In the genomic region with DNA sequence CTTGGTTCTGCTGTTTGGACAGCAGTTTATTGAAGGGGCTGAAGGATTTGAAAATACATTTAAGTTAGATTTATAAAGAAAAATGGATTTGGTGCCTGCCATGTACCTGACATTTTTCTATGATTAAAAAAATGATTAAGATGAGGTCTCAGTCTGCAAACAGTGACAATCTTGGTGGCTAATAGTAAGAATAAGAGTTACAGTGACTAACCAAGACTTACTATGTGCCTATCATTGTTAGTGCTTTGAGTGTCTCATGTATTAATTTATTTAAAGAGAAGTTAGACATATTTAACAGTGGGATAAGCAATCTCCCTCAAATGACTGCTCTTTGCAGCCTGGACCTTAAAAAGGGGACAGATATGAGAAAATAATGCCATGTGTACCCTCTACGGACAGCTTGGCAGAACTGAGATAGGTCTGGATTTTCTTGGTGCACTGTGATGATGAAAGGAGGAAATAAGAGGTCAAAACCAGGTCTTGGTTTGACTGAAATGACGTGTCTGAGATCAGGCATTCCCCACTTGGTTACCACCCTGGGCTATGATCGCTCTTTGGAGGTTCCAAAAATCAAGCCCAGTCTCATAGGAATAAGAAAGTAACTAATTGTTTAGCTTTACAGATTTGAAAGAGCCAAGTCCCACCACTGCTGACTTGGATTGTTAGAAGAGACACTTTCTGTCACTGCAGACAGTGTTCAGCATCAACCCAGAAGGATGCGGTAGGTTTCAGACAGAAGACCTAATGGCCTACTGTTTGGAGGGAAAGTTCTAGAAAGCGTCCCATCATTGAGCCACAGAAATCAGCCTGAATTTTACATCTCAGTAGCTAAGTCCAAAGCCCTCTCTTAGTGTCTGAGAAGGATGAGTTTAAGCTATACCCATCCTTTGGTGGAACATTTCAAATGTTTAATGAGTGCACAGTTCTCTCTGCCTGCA, we compare ENCODE assay signal across 8 cellular contexts.
DNase-seq lines count a peak whose midpoint lies in the region; ATAC-seq lines count a peak whose summit lies in the region.

No MANE protein-coding gene starts in this region.

- peak overlapping the region; percentile 91 for H3K4me3 Mint-ChIP-seq in activated naive CD4-positive, alpha-beta T cell treated with anti-CD3 and anti-CD28 coated beads, Interleukin-2, amount 10 ng/mL, durations not matched to agents 7 days and 5 days

- CTCF ChIA-PET in activated naive CD4-positive, alpha-beta T cell treated with anti-CD3 and anti-CD28 coated beads, Interleukin-2, amount 10 ng/mL, durations not matched to agents 7 days and 5 days (lab: Charles Lee) = interaction anchor here (0.6 kb wide), 1 partner anchor 31 kb away, joined by 3 read pairs; no protein-coding TSS in a partner anchor

- peak; percentile 49 for DNase-seq in stimulated activated CD4-positive, alpha-beta T cell treated with anti-CD3 and anti-CD28 coated beads, Interleukin-15, amount 100 ng/mL, for 24 hours
- DNase-seq in stimulated activated CD4-positive, alpha-beta T cell treated with anti-CD3 and anti-CD28 coated beads, Interleukin-12 subunit alpha, Interleukin-12 subunit beta, amount 100 ng/mL, for 4 hours = no peak
- DNase-seq in activated naive CD4-positive, alpha-beta T cell treated with anti-CD3 and anti-CD28 coated beads, Interleukin-2, amount 10 ng/mL, durations not matched to agents 7 days and 5 days = no peak
- peak; percentile 9 for DNase-seq in stimulated activated CD8-positive, alpha-beta memory T cell treated with anti-CD3 and anti-CD28 coated beads, Interleukin-4, amount 100 ng/mL, for 24 hours (ENCODE audit: low read depth)
- DNase-seq in cortex of kidney (lab: John Stamatoyannopoulos, UW) (no peak), putamen (ENCODE audit: low spot score) (no peak)
- no peak for DNase-seq in activated effector memory CD4-positive, alpha-beta T cell treated with anti-CD3 and anti-CD28 coated beads, Interleukin-2, amount 50 U/mL, for 16 hours

- H3K36me3 Mint-ChIP-seq in activated naive CD4-positive, alpha-beta T cell treated with anti-CD3 and anti-CD28 coated beads, Interleukin-2, amount 10 ng/mL, durations not matched to agents 7 days and 5 days = peaks cover 42% of the 10 kb centered on the region

- H3K27ac Mint-ChIP-seq in activated naive CD4-positive, alpha-beta T cell treated with anti-CD3 and anti-CD28 coated beads, Interleukin-2, amount 10 ng/mL, durations not matched to agents 7 days and 5 days = peak overlapping the region; percentile 90

- H3K4me1 Mint-ChIP-seq in activated naive CD4-positive, alpha-beta T cell treated with anti-CD3 and anti-CD28 coated beads, Interleukin-2, amount 10 ng/mL, durations not matched to agents 7 days and 5 days = peaks cover 42% of the 10 kb centered on the region

- peak; percentile 51 for ATAC-seq in HG03103 (IDR thresholded peaks at IDR 0.05; ENCODE audit: low read depth, unreplicated experiment)

- H3K27me3 Mint-ChIP-seq in activated naive CD4-positive, alpha-beta T cell treated with anti-CD3 and anti-CD28 coated beads, Interleukin-2, amount 10 ng/mL, durations not matched to agents 7 days and 5 days = peaks cover 4% of the 10 kb centered on the region

- H3K9me3 Mint-ChIP-seq in activated naive CD4-positive, alpha-beta T cell treated with anti-CD3 and anti-CD28 coated beads, Interleukin-2, amount 10 ng/mL, durations not matched to agents 7 days and 5 days = peaks cover 21% of the 10 kb centered on the region

Comparison
In these comparisons a context has a peak if more than half of its experiments do, and no peak if none do; other contexts are left out.
1. DNase-seq: peak in stimulated activated CD4-positive, alpha-beta T cell treated with anti-CD3 and anti-CD28 coated beads, Interleukin-15, amount 100 ng/mL, for 24 hours (single experiment) and stimulated activated CD8-positive, alpha-beta memory T cell treated with anti-CD3 and anti-CD28 coated beads, Interleukin-4, amount 100 ng/mL, for 24 hours (single experiment); none in stimulated activated CD4-positive, alpha-beta T cell treated with anti-CD3 and anti-CD28 coated beads, Interleukin-12 subunit alpha, Interleukin-12 subunit beta, amount 100 ng/mL, for 4 hours (single experiment), activated naive CD4-positive, alpha-beta T cell treated with anti-CD3 and anti-CD28 coated beads, Interleukin-2, amount 10 ng/mL, durations not matched to agents 7 days and 5 days (single experiment), cortex of kidney (single experiment), activated effector memory CD4-positive, alpha-beta T cell treated with anti-CD3 and anti-CD28 coated beads, Interleukin-2, amount 50 U/mL, for 16 hours (single experiment) and putamen (single experiment).